Comparison of ENCODE assay signal across 1 cellular context in genomic region chr11:15192007-15192556, GRCh38.
TF ChIP-seq lines count a peak whose summit lies in the region.

No MANE protein-coding gene starts in this region.

TF ChIP-seq in WTC11, 78 proteins besides CTCF, POLR2A, EP300 and RAD21 (continued from another document):
- TF ChIP-seq, protein P1, sequence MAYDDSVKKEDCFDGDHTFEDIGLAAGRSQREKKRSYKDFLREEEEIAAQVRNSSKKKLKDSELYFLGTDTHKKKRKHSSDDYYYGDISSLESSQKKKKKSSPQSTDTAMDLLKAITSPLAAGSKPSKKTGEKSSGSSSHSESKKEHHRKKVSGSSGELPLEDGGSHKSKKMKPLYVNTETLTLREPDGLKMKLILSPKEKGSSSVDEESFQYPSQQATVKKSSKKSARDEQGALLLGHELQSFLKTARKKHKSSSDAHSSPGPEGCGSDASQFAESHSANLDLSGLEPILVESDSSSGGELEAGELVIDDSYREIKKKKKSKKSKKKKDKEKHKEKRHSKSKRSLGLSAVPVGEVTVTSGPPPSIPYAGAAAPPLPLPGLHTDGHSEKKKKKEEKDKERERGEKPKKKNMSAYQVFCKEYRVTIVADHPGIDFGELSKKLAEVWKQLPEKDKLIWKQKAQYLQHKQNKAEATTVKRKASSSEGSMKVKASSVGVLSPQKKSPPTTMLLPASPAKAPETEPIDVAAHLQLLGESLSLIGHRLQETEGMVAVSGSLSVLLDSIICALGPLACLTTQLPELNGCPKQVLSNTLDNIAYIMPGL (CRISPR knock-in tag; IDR thresholded peaks at IDR 0.05), result no peak
- TF ChIP-seq, protein P2, sequence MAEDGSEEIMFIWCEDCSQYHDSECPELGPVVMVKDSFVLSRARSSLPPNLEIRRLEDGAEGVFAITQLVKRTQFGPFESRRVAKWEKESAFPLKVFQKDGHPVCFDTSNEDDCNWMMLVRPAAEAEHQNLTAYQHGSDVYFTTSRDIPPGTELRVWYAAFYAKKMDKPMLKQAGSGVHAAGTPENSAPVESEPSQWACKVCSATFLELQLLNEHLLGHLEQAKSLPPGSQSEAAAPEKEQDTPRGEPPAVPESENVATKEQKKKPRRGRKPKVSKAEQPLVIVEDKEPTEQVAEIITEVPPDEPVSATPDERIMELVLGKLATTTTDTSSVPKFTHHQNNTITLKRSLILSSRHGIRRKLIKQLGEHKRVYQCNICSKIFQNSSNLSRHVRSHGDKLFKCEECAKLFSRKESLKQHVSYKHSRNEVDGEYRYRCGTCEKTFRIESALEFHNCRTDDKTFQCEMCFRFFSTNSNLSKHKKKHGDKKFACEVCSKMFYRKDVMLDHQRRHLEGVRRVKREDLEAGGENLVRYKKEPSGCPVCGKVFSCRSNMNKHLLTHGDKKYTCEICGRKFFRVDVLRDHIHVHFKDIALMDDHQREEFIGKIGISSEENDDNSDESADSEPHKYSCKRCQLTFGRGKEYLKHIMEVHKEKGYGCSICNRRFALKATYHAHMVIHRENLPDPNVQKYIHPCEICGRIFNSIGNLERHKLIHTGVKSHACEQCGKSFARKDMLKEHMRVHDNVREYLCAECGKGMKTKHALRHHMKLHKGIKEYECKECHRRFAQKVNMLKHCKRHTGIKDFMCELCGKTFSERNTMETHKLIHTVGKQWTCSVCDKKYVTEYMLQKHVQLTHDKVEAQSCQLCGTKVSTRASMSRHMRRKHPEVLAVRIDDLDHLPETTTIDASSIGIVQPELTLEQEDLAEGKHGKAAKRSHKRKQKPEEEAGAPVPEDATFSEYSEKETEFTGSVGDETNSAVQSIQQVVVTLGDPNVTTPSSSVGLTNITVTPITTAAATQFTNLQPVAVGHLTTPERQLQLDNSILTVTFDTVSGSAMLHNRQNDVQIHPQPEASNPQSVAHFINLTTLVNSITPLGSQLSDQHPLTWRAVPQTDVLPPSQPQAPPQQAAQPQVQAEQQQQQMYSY (CRISPR knock-in tag; IDR thresholded peaks at IDR 0.05), result no peak
